8 cellular contexts compared by ENCODE assay signal in the genomic region with DNA sequence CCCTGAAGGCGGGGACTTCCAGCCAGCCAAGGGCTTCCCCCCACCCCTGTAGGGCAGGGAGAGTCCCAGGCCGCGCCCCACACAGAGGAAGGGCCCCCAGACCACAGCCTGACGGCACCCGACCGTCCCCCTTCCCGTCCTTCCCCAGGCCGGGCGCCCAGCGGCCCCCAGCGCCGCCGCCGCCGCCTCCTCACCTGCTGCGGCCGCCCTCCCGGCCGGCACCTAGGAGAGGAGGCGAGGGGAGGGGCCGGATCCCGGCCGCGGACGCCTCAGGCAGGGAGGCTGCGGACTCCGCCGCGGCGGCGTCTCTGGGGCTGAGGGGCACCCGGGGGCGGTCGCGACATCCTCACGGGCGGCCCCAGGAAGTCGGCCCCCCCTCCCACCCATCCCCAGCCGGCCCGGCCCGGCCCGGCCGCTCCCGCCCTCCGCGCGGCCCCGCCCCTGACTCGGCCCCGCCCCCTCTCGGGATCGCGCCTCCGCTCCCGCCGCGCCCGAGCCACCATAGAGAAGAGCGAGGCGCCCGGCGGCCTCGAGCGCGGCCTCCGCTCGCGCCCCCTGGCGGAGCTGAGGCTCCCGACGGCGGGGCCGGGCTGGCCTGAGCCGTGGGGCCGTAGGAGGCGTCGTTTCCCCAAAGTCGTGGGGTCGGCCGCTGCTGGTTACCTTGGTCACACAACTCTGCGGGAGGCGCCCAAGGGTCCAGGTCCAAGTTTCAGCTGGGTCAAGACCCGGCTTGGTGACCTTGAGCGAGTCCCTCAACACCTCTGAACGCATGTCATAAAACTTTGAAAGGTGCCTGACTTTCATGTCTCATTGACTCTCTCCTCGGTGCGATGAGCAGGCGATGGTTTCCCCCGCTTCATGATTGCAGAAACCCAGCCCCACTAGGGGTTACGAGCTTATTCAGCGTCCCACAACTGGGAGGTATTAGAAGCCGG. TPM values are rescaled to one million over a fixed set of nuclear protein-coding genes. Genes with fewer than 3 reads are reported as not detected.
DNase-seq lines count a peak whose midpoint lies in the region; ATAC-seq and TF ChIP-seq lines count a peak whose summit lies in the region.

No MANE protein-coding gene starts in this region.

- H3K27ac ChIP-seq in SU-DHL-6 (ENCODE audit: low read depth, low read length) = peak overlapping the region; percentile 29; the same call in 1 of the 2 replicates
- peak overlapping the region; percentile 93 to 96 (median 94) for H3K27ac ChIP-seq in upper lobe of left lung

- TF ChIP-seq CTCF in GM12864 (IDR thresholded peaks at IDR 0.05; ENCODE audit: low read depth, low read length, missing control alignments) = peak; percentile 74
- peak; percentile 66 for TF ChIP-seq CTCF in HFF-Myc (IDR thresholded peaks at IDR 0.05; ENCODE audit: low read depth, low read length, missing control alignments)
- peak; percentile 62 for TF ChIP-seq CTCF in SU-DHL-6 (IDR thresholded peaks at IDR 0.05; ENCODE audit: insufficient read depth, low read length, poor library complexity, severe bottlenecking)
- TF ChIP-seq CTCF in upper lobe of left lung (IDR thresholded peaks at IDR 0.05) = peak; percentile 83 to 97 (median 96)

- no peaks in the 10 kb centered on the region for H3K36me3 Mint-ChIP-seq in activated naive CD8-positive, alpha-beta T cell treated with anti-CD3 and anti-CD28 coated beads, Interleukin-2, amount 50 U/mL, for 24 hours (ENCODE audit: low read depth)

- peak in 3 of 4 donors; percentile 52 to 76 (median 58) for TF ChIP-seq POLR2A in upper lobe of left lung (IDR thresholded peaks at IDR 0.05)

- H3K36me3 ChIP-seq in SU-DHL-6 (ENCODE audit: low read length) (no peaks in the 10 kb centered on the region), upper lobe of left lung (no peaks in the 10 kb centered on the region)

- H3K4me1 Mint-ChIP-seq in activated naive CD8-positive, alpha-beta T cell treated with anti-CD3 and anti-CD28 coated beads, Interleukin-2, amount 50 U/mL, for 24 hours = peaks cover 57% of the 10 kb centered on the region

- H3K9me3 Mint-ChIP-seq in activated naive CD8-positive, alpha-beta T cell treated with anti-CD3 and anti-CD28 coated beads, Interleukin-2, amount 50 U/mL, for 24 hours = no peaks in the 10 kb centered on the region

- H3K27me3 Mint-ChIP-seq in activated naive CD8-positive, alpha-beta T cell treated with anti-CD3 and anti-CD28 coated beads, Interleukin-2, amount 50 U/mL, for 24 hours = no peaks in the 10 kb centered on the region

- peak; percentile 86 for ATAC-seq in activated naive CD8-positive, alpha-beta T cell treated with anti-CD3 and anti-CD28 coated beads, Interleukin-2, amount 50 U/mL, for 24 hours
- ATAC-seq in upper lobe of left lung (ENCODE audit: low FRiP score in 2 of 2) = peak; percentile 97 to 98

- 5 to 11% methylated on average over 14 to 24 of the region's 92 CpGs for WGBS in upper lobe of left lung, 2 donors

- H3K9ac ChIP-seq in SU-DHL-6 (ENCODE audit: low read length) = peak overlapping the region; percentile 85

- H3K4me1 ChIP-seq in upper lobe of left lung = peaks cover 9 to 28% (median 15%) of the 10 kb centered on the region in 4 donors

- TF ChIP-seq EP300 in upper lobe of left lung (IDR thresholded peaks at IDR 0.05) = no peak

- DNase-seq in GM12864 (ENCODE audit: low read depth) (no peak), HFF-Myc (ENCODE audit: extremely low read depth, low read depth) (no peak), MV-4-11 (lab: John Stamatoyannopoulos, UW) (peak; percentile 72), cardiac septum (ENCODE audit: low spot score) (peak; percentile 96), pons (ENCODE audit: low spot score) (peak; percentile 78), upper lobe of left lung (peak; percentile 94 to 99)
- DNase-seq in activated naive CD8-positive, alpha-beta T cell treated with anti-CD3 and anti-CD28 coated beads, Interleukin-2, amount 50 U/mL, for 24 hours = peak; percentile 92

- H3K27ac Mint-ChIP-seq in activated naive CD8-positive, alpha-beta T cell treated with anti-CD3 and anti-CD28 coated beads, Interleukin-2, amount 50 U/mL, for 24 hours = peak overlapping the region; percentile 91

- H3K79me2 ChIP-seq in SU-DHL-6 (ENCODE audit: insufficient read depth, low read length) = no peaks in the 10 kb centered on the region

- H3K9me3 ChIP-seq in SU-DHL-6 (ENCODE audit: insufficient read depth, low read length) (no peaks in the 10 kb centered on the region), upper lobe of left lung (no peaks in the 10 kb centered on the region)

- H3K4me3 ChIP-seq in GM12864 (ENCODE audit: low read depth, low read length) (peak overlapping the region; percentile 85), HFF-Myc (replicated peaks; ENCODE audit: low read depth, low read length) (peak overlapping the region; percentile 76), SU-DHL-6 (ENCODE audit: insufficient read depth, low read length, poor library complexity, severe bottlenecking) (peak overlapping the region; percentile 81), upper lobe of left lung (peak overlapping the region; percentile 64 to 97 (median 90))

- no peaks in the 10 kb centered on the region for H3K27me3 ChIP-seq in SU-DHL-6 (ENCODE audit: low read length)
- no peaks in the 10 kb centered on the region for H3K27me3 ChIP-seq in upper lobe of left lung

- H2AFZ ChIP-seq in SU-DHL-6 (ENCODE audit: low read depth, low read length, severe bottlenecking) = peak overlapping the region; percentile 87

- 0 out of 2 replicates have a peak, but pooled peaks cover 9% of the 10 kb centered on the region for H3F3A ChIP-seq in SU-DHL-6 (ENCODE audit: insufficient read depth)

- no peaks in the 10 kb centered on the region for H4K20me1 ChIP-seq in SU-DHL-6 (ENCODE audit: low read depth, low read length)

- peak overlapping the region; percentile 75 for H3K4me2 ChIP-seq in SU-DHL-6 (ENCODE audit: low read depth, low read length, poor library complexity, severe bottlenecking)

- intact Hi-C loops in cardiac septum (cut with DNase I) = loop anchor here (2.0 to 5.0 kb wide), 2 partner anchors 67 to 92 kb away; no protein-coding TSS in a partner anchor

- peak overlapping the region; percentile 88 for H3K4me3 Mint-ChIP-seq in activated naive CD8-positive, alpha-beta T cell treated with anti-CD3 and anti-CD28 coated beads, Interleukin-2, amount 50 U/mL, for 24 hours

- H3K9me2 ChIP-seq in SU-DHL-6 (replicated peaks; ENCODE audit: insufficient read depth, low read length) = no peaks in the 10 kb centered on the region

RNA-seq across cellular contexts. Expression of a gene that starts 25.7 kb away (rescaled TPM):
- total RNA-seq in cardiac septum = 15.5 TPM
- 10 to 100 TPM; 17.6 to 30.8 (median 25.3) TPM for total RNA-seq in upper lobe of left lung

RNA-seq across cellular contexts. Expression of a gene that starts 30.5 kb away (rescaled TPM):
- 6.5 TPM for total RNA-seq in cardiac septum
- total RNA-seq in upper lobe of left lung = 10 to 100 TPM in 2 of 6 donors, 1 to 10 TPM in 4; 3.5 to 14.7 (median 7.5) TPM

RNA-seq across cellular contexts. Expression of a gene that starts 32.2 kb away (rescaled TPM):
- total RNA-seq in cardiac septum (not detected), upper lobe of left lung (not detected)

RNA-seq across cellular contexts. Expression of a gene that starts 52.9 kb away (rescaled TPM):
- total RNA-seq in cardiac septum (3.8 TPM), upper lobe of left lung (10 to 100 TPM in 5 of 6 donors, 1 to 10 TPM in 1; 6.7 to 14.6 (median 11.1) TPM)

RNA-seq across cellular contexts. Expression of a gene that starts 58.4 kb away (rescaled TPM):
- total RNA-seq in cardiac septum (259 TPM), upper lobe of left lung (under 1 TPM in 4 of 6 donors, not detected in 2; 0.10 to 0.61 (median 0.20) TPM)

Comparison
In these comparisons a context has a peak if more than half of its experiments do, and no peak if none do; other contexts are left out.
1. DNase-seq: peak in MV-4-11 (single experiment), activated naive CD8-positive, alpha-beta T cell treated with anti-CD3 and anti-CD28 coated beads, Interleukin-2, amount 50 U/mL, for 24 hours (single experiment), cardiac septum (single experiment), pons (single experiment) and upper lobe of left lung (2 of 2); none in GM12864 (single experiment) and HFF-Myc (single experiment).
2. Peak in every context shown above with its lines, with median percentiles within 50 percentile points of each other: H3K4me3 ChIP-seq and CTCF ChIP-seq.